In the genomic region with DNA sequence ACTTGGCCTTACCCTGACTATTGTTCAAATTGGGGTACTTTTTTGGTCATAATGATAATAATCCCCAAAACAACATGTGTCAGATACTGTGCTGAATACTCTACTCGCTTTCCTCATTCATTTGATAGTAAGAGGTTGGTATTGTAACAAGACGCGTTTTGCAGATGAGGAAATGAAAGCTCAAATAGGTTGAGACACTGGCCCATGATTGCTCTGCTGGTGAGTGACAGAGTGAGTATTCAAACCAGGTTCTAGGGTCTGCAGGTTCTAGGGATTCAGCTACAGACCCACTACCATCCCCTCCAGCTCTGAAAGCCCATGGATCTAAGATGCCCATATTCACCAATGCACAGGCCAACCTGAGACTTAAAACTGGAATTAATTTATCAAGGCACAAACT, we compare ENCODE assay signal across 9 cellular contexts.
A peak's percentile ranks its signal among the peaks of the same experiment; 100 is the strongest.
DNase-seq lines count a peak whose midpoint lies in the region; ATAC-seq and TF ChIP-seq lines count a peak whose summit lies in the region.
"Had no signal": no experiment of that assay in that cellular context is flagged by ENCODE, and none has a peak within 500 bp of the region (broad histone marks: within the 10 kb centered on the region; RNA-seq: fewer than 3 reads in every experiment).

No MANE protein-coding gene starts in this region.

- no peaks in the 10 kb centered on the region for H3K36me3 ChIP-seq in DND-41 (ENCODE audit: insufficient read depth, low read length)

- H2AFZ ChIP-seq in DND-41 (ENCODE audit: low read depth, low read length): peak overlapping the region; percentile 89; the same call in 1 of the 2 replicates

- DNase-seq in DND-41: no peak
- no peak for DNase-seq in LNCaP clone FGC (ENCODE audit: low read depth)
- DNase-seq in germinal center (ENCODE audit: low spot score): peak; percentile 35
- DNase-seq in LoVo (ENCODE audit: low spot score): no peak
- DNase-seq in inferior parietal cortex (ENCODE audit: extremely low spot score): no peak
- DNase-seq in amniotic stem cell (lab: John Stamatoyannopoulos, UW): no peak
- DNase-seq: foreskin melanocyte had no signal

- H3K4me3 ChIP-seq in DND-41 (ENCODE audit: low read depth in 1 of 2, low read length in 2 of 2) (peak overlapping the region in 1 of 2 experiments; percentile 75; a peak in 3 of 4 replicates), LNCaP clone FGC (ENCODE audit: low read depth, low read length) (peak overlapping the region; percentile 77)

- no peaks in the 10 kb centered on the region for H3K27me3 ChIP-seq in DND-41 (ENCODE audit: insufficient read depth, low read length, poor library complexity)

- no peaks in the 10 kb centered on the region for H4K20me1 ChIP-seq in DND-41 (ENCODE audit: insufficient read depth, low read length)

- peak overlapping the region; percentile 66 for H3K4me2 ChIP-seq in DND-41 (ENCODE audit: insufficient read depth, low read length)

- H3K9me3 ChIP-seq in DND-41 (ENCODE audit: insufficient read depth, low read length, severe bottlenecking): no peaks in the 10 kb centered on the region

- H3K4me1 ChIP-seq in DND-41 (ENCODE audit: insufficient read depth, low read length): peaks cover 21% of the 10 kb centered on the region

- TF ChIP-seq CTCF in DND-41 (IDR thresholded peaks at IDR 0.05; ENCODE audit: borderline replicate concordance, extremely low read depth, low read length, poor library complexity, severe bottlenecking) (no peak), LNCaP clone FGC (IDR thresholded peaks at IDR 0.05; ENCODE audit: control insufficient read depth, extremely low read depth, insufficient read depth) (no peak)

- peaks cover 16% of the 10 kb centered on the region for H3K79me2 ChIP-seq in DND-41 (ENCODE audit: insufficient read depth, low read length)

- peak overlapping the region; percentile 67 for H3K9ac ChIP-seq in DND-41 (ENCODE audit: low read depth, low read length)

- no peak overlapping the region for H3K27ac ChIP-seq in DND-41 (ENCODE audit: low read length)

- ATAC-seq in DND-41 (ENCODE audit: insufficient read depth, low read depth): no peak
- peak; percentile 36 for ATAC-seq in GM18873 (IDR thresholded peaks at IDR 0.05; ENCODE audit: low FRiP score, unreplicated experiment)
- no peak for ATAC-seq in HG02588 (IDR thresholded peaks at IDR 0.05; ENCODE audit: unreplicated experiment)
